8 cellular contexts compared by ENCODE assay signal in the genomic region with DNA sequence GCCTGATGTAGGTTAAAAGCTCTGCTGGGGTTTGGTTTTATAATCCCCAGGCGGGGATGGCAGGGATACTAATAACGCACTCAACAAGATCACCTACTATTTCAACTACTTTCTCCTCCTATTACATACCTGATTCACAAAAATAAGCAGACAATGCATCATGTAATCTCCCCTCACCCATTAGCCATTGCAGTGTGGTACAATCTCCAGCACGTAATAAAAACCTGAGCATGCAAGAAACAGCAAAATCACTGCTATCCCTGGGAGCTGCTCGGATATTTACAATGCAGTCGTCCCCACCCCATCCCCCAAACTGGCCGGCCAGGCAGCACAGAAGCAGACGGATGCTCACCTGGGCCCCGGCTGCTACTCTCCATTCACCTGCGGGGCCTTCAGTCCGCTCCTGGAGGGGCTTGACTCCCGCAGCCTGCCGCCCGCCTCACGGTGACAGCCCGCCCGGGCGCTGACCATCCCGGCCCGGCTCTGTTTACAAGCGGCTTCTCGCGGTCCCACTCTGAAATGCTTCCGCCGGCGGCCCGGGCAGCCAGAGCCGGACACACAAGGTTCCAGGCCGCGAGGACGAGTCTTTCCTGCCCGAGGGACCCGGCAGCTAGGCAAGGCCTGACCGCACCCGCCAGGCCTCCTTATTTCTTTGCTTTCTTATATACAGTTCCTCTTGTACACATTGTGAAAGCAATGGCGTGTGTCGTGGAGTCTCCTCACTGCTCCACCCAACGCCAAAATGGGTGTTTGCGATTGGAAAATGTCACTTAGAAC. TPM values are rescaled to one million over a fixed set of nuclear protein-coding genes. Genes with fewer than 3 reads are reported as not detected.
DNase-seq lines count a peak whose midpoint lies in the region; ATAC-seq, FAIRE-seq and TF ChIP-seq lines count a peak whose summit lies in the region.

A gene with protein sequence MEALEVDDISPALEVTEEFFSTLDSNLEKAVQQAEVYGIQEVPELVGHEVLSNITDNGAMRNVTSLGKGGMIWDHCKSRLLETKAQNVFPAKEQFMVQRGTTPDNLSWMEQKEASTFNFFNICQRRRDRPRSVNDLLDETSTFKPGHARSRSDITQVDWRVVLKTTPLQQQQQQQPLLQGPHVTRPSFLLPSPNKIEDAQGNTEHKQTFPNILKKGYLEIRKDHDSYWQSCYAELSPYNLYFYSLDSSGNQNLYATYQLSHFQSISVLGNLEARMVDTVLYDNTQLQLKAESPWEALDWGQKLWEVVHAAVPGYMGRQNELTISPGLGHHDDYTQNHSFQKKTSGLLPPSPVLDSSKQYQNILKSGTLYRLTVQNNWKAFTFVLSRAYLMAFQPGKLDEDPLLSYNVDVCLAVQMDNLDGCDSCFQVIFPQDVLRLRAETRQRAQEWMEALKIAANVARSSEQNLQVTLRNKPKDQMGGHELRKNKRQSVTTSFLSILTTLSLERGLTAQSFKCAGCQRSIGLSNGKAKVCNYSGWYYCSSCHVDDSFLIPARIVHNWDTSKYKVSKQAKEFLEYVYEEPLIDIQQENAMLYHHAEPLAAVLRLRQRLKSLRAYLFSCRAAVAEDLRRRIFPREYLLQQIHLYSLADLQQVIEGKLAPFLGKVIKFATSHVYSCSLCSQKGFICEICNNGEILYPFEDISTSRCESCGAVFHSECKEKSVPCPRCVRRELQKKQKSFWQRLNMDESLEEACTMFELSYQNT (minus strand): TSS at position 491 of the 777 bp plus-strand sequence. CDS start 23,888 bp downstream, outside the sequence.

- ATAC-seq in Right ventricle myocardium inferior: peak; percentile 96

- no peaks in the 10 kb centered on the region for H4K20me1 ChIP-seq in Loucy (ENCODE audit: insufficient read depth, low read length, poor library complexity, severe bottlenecking)

- H3K36me3 Mint-ChIP-seq in activated naive CD8-positive, alpha-beta T cell treated with anti-CD3 and anti-CD28 coated beads for 36 hours: no peaks in the 10 kb centered on the region

- H3K27ac ChIP-seq in parathyroid adenoma: peak within 1 kb of the TSS; percentile 80
- H3K27ac ChIP-seq in tibial artery: peak within 1 kb of the TSS; percentile 77 to 84

- H3K9me3 Mint-ChIP-seq in activated naive CD8-positive, alpha-beta T cell treated with anti-CD3 and anti-CD28 coated beads for 36 hours: peaks cover 3% of the 10 kb centered on the region

- H3K4me1 ChIP-seq in Loucy (ENCODE audit: insufficient read depth, low read length, poor library complexity, severe bottlenecking): peaks cover 33% of the 10 kb centered on the region
- H3K4me1 ChIP-seq in parathyroid adenoma: peaks cover 3% of the 10 kb centered on the region
- H3K4me1 ChIP-seq in tibial artery: peaks cover 0 to 22% (median 12%) of the 10 kb centered on the region in 4 donors

- H3K9me3 ChIP-seq in Loucy (ENCODE audit: insufficient read depth, low read depth, low read length) (no peaks in the 10 kb centered on the region), parathyroid adenoma (ENCODE audit: control insufficient read depth, low read length) (no peaks in the 10 kb centered on the region), tibial artery (no peaks in the 10 kb centered on the region)

- H3F3A ChIP-seq in Loucy (ENCODE audit: low read depth): no peaks in the 10 kb centered on the region

- peak within 1 kb of the TSS; percentile 91 for H3K27ac Mint-ChIP-seq in activated naive CD8-positive, alpha-beta T cell treated with anti-CD3 and anti-CD28 coated beads for 36 hours

- H3K9ac ChIP-seq in Loucy (ENCODE audit: low read depth, low read length, poor library complexity, severe bottlenecking): peak within 1 kb of the TSS; percentile 80
- peak within 1 kb of the TSS; percentile 62 for H3K9ac ChIP-seq in parathyroid adenoma

- H3K4me3 ChIP-seq in Loucy (ENCODE audit: low read length, poor library complexity, severe bottlenecking) (peak within 1 kb of the TSS; percentile 96), parathyroid adenoma (ENCODE audit: low read depth, low read length) (peak within 1 kb of the TSS; percentile 97), tibial artery (peak within 1 kb of the TSS; percentile 80 to 88)

- peak within 1 kb of the TSS; percentile 90 for H3K4me3 Mint-ChIP-seq in activated naive CD8-positive, alpha-beta T cell treated with anti-CD3 and anti-CD28 coated beads for 36 hours

- H3K4me2 ChIP-seq in Loucy (ENCODE audit: low read depth, low read length, poor library complexity, severe bottlenecking): peak within 1 kb of the TSS; percentile 86
- peak within 1 kb of the TSS; percentile 84 for H3K4me2 ChIP-seq in parathyroid adenoma (ENCODE audit: low read length)

- no peak for FAIRE-seq in H54 (lab: Jason Lieb, UNC)

- H3K79me2 ChIP-seq in Loucy (ENCODE audit: insufficient read depth, low read length) (peaks cover 18% of the 10 kb centered on the region), parathyroid adenoma (peaks cover 15% of the 10 kb centered on the region)

- no peaks in the 10 kb centered on the region for H3K27me3 Mint-ChIP-seq in activated naive CD8-positive, alpha-beta T cell treated with anti-CD3 and anti-CD28 coated beads for 36 hours

- H2AFZ ChIP-seq in Loucy (ENCODE audit: low read length): peak within 1 kb of the TSS; percentile 99
- peak within 1 kb of the TSS; percentile 99 for H2AFZ ChIP-seq in parathyroid adenoma

- intact Hi-C loops in Right ventricle myocardium inferior (cut with DNase I): loop anchor here (5.0 kb wide), 1 partner anchor 398 kb away; the partner anchor contains the start of gene METTL21A
- intact Hi-C loops in tibial artery (cut with DNase I; ENCODE audit: low total_unique reads): loop anchor here (10.0 kb wide), 1 partner anchor 260 kb away; the partner anchor contains the start of gene FZD5

- no peaks in the 10 kb centered on the region for H3K36me3 ChIP-seq in Loucy (ENCODE audit: insufficient read depth, low read length)
- no peaks in the 10 kb centered on the region for H3K36me3 ChIP-seq in parathyroid adenoma (ENCODE audit: control insufficient read depth, insufficient read depth, low read length)
- H3K36me3 ChIP-seq in tibial artery: no peaks in the 10 kb centered on the region

- H3K4me1 Mint-ChIP-seq in activated naive CD8-positive, alpha-beta T cell treated with anti-CD3 and anti-CD28 coated beads for 36 hours: peaks cover 17% of the 10 kb centered on the region

- no peaks in the 10 kb centered on the region for H3K9me2 ChIP-seq in Loucy (replicated peaks; ENCODE audit: low read depth, low read length)

- H3K27me3 ChIP-seq in Loucy (ENCODE audit: insufficient read depth, low read length, poor library complexity, severe bottlenecking) (no peaks in the 10 kb centered on the region), parathyroid adenoma (ENCODE audit: control insufficient read depth, insufficient read depth, low read length) (no peaks in the 10 kb centered on the region), tibial artery (no peaks in the 10 kb centered on the region)

- no peak for TF ChIP-seq CTCF in Loucy (conservative IDR thresholded peaks at IDR 0.05; ENCODE audit: low read length)
- no peak for TF ChIP-seq CTCF in parathyroid adenoma (IDR thresholded peaks at IDR 0.05)
- no peak for TF ChIP-seq CTCF in tibial artery (IDR thresholded peaks at IDR 0.05)

- TF ChIP-seq POLR2A in H54 (IDR thresholded peaks at IDR 0.05; ENCODE audit: low read depth, low read length): peak; percentile 64

- DNase-seq in GF-D8 (lab: John Stamatoyannopoulos, UW) (peak; percentile 72), H54 (ENCODE audit: insufficient read length, low spot score) (peak; percentile 54), SKM-1 (lab: John Stamatoyannopoulos, UW; ENCODE audit: unreplicated experiment) (peak; percentile 68), Right ventricle myocardium inferior (ENCODE audit: missing footprints) (peak; percentile 96), tibial artery (peak; percentile 83 to 88)
- DNase-seq in activated naive CD8-positive, alpha-beta T cell treated with anti-CD3 and anti-CD28 coated beads for 36 hours: peak; percentile 79

RNA-seq across cellular contexts. Expression of the gene that starts here (rescaled TPM):
- 1 to 10 TPM; 4.5 to 4.8 TPM for total RNA-seq in activated naive CD8-positive, alpha-beta T cell treated with anti-CD3 and anti-CD28 coated beads for 36 hours
- 13.6 TPM for total RNA-seq in Right ventricle myocardium inferior

Comparison
In these comparisons a context has a peak if more than half of its experiments do, and no peak if none do; other contexts are left out.
1. Peak in every context shown above with its lines: DNase-seq, ATAC-seq, H3K4me3 ChIP-seq and H3K27ac ChIP-seq.